ENCODE assay signal across 9 cellular contexts in the genomic region with DNA sequence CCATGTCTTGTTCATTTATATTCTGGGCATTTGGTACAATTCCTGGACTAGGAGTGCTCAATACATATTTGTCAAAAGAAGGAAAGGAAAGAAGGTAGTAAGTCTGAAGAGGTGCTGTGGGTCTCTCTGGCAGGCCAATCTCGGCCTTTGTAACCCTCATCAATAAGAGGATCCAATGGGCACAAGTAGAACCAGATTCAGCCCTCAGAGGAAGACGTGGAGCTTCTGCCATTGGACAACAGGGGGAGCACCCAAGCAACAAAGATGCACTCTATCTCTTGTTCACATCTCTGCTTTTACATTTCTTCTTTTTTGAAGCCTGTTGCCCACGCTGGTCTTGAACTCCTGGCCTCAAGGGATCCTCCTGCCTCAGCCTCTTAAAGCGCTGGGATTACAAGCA. TPM values are rescaled to one million over a fixed set of nuclear protein-coding genes. Genes with fewer than 3 reads are reported as not detected.
DNase-seq lines count a peak whose midpoint lies in the region; ATAC-seq and TF ChIP-seq lines count a peak whose summit lies in the region.
"Had no signal": no experiment of that assay in that cellular context is flagged by ENCODE, and none has a peak within 500 bp of the region (broad histone marks: within the 10 kb centered on the region; RNA-seq: fewer than 3 reads in every experiment).

No MANE protein-coding gene starts in this region.

- no peaks in the 10 kb centered on the region for H3K27me3 ChIP-seq in OCI-LY1 (ENCODE audit: insufficient read depth, low read length)

- H3K27ac ChIP-seq in OCI-LY1 (ENCODE audit: low read depth, low read length, poor library complexity, severe bottlenecking) = no peak overlapping the region

- no peaks in the 10 kb centered on the region for H3K9me3 Mint-ChIP-seq in activated T-helper 17 cell treated with anti-CD3 and anti-CD28 coated beads, Interleukin-2, amount 50 U/mL, for 72 hours
- H3K9me3 Mint-ChIP-seq: dendritic cell treated with granulocyte-macrophage colony-stimulating factor and Interleukin-4, amounts not matched to agents 40 ng/mL and 50 ng/mL, for 4 days had no signal

- H3K4me3 Mint-ChIP-seq in activated T-helper 17 cell treated with anti-CD3 and anti-CD28 coated beads, Interleukin-2, amount 50 U/mL, for 72 hours = peak overlapping the region; percentile 97

- peaks cover 6% of the 10 kb centered on the region; the same call in 1 of the 2 replicates for H3K79me2 ChIP-seq in OCI-LY1 (ENCODE audit: insufficient read depth, low read length)

- H3K36me3 ChIP-seq in OCI-LY1 (ENCODE audit: insufficient read depth, low read length) = peaks cover 3% of the 10 kb centered on the region; the same call in 1 of the 2 replicates

- no peaks in the 10 kb centered on the region for H3K9me3 ChIP-seq in OCI-LY1 (ENCODE audit: low read length)

- no peaks in the 10 kb centered on the region for H3K27me3 Mint-ChIP-seq in activated T-helper 17 cell treated with anti-CD3 and anti-CD28 coated beads, Interleukin-2, amount 50 U/mL, for 72 hours
- H3K27me3 Mint-ChIP-seq: dendritic cell treated with granulocyte-macrophage colony-stimulating factor and Interleukin-4, amounts not matched to agents 40 ng/mL and 50 ng/mL, for 4 days had no signal

- H2AFZ ChIP-seq in OCI-LY1 (ENCODE audit: low read length) = no peak overlapping the region

- H3K4me3 ChIP-seq in OCI-LY1 (ENCODE audit: low read depth, low read length, poor library complexity, severe bottlenecking) = no peak overlapping the region

- TF ChIP-seq CTCF in OCI-LY1 (IDR thresholded peaks at IDR 0.05; ENCODE audit: low read length) = peak; percentile 58

- peak overlapping the region; percentile 16 for H3K27ac Mint-ChIP-seq in activated T-helper 17 cell treated with anti-CD3 and anti-CD28 coated beads, Interleukin-2, amount 50 U/mL, for 72 hours

- peaks cover 45% of the 10 kb centered on the region for H3K36me3 Mint-ChIP-seq in activated T-helper 17 cell treated with anti-CD3 and anti-CD28 coated beads, Interleukin-2, amount 50 U/mL, for 72 hours (ENCODE audit: low read depth)

- H3F3A ChIP-seq in OCI-LY1 (ENCODE audit: insufficient read depth, low read length) = no peaks in the 10 kb centered on the region

- H3K4me1 ChIP-seq in OCI-LY1 (ENCODE audit: insufficient read depth, low read length, severe bottlenecking) = peaks cover 39% of the 10 kb centered on the region

- H3K4me2 ChIP-seq in OCI-LY1 (ENCODE audit: low read length) = no peak overlapping the region

- no peaks in the 10 kb centered on the region for H3K9me2 ChIP-seq in OCI-LY1 (ENCODE audit: low read depth, low read length)

- ATAC-seq in activated T-helper 17 cell treated with anti-CD3 and anti-CD28 coated beads, Interleukin-2, amount 50 U/mL, for 72 hours (replicated peaks) = peak; percentile 20
- no peak for ATAC-seq in HG02588 (IDR thresholded peaks at IDR 0.05; ENCODE audit: unreplicated experiment)

- peaks cover 22% of the 10 kb centered on the region for H3K4me1 Mint-ChIP-seq in activated T-helper 17 cell treated with anti-CD3 and anti-CD28 coated beads, Interleukin-2, amount 50 U/mL, for 72 hours

- peak; percentile 13 for DNase-seq in activated CD8-positive, alpha-beta memory T cell treated with anti-CD3 and anti-CD28 coated beads, Interleukin-2, amount 50 U/mL, for 24 hours (ENCODE audit: extremely low read depth)
- no peak for DNase-seq in activated CD8-positive, alpha-beta memory T cell treated with anti-CD3 and anti-CD28 coated beads, Interleukin-2, amount 50 U/mL, for 48 hours
- peak; percentile 33 for DNase-seq in kidney tubule cell (ENCODE audit: low spot score)
- DNase-seq in activated CD4-positive, CD25-positive, alpha-beta regulatory T cell (lab: John Stamatoyannopoulos, UW) = no peak
- no peak for DNase-seq in putamen (ENCODE audit: low spot score)

- no peaks in the 10 kb centered on the region for H4K20me1 ChIP-seq in OCI-LY1 (ENCODE audit: insufficient read depth, low read length)

- no peak overlapping the region for H3K9ac ChIP-seq in OCI-LY1 (ENCODE audit: low read length)

RNA-seq across cellular contexts. Expression of a gene that starts 2.2 kb away (rescaled TPM):
- total RNA-seq in activated T-helper 17 cell treated with anti-CD3 and anti-CD28 coated beads, Interleukin-2, amount 50 U/mL, for 72 hours = 10 to 100 TPM; 31.7 to 33.7 TPM

RNA-seq across cellular contexts. Expression of a gene that starts 8.4 kb away (rescaled TPM):
- total RNA-seq in activated T-helper 17 cell treated with anti-CD3 and anti-CD28 coated beads, Interleukin-2, amount 50 U/mL, for 72 hours = 100 to 1,000 TPM in 1 of 2 donors, 10 to 100 TPM in 1; 67.7 to 117 TPM

RNA-seq across cellular contexts. Expression of a gene that starts 19.3 kb away (rescaled TPM):
- 10 to 100 TPM; 15.7 to 26.3 TPM for total RNA-seq in activated T-helper 17 cell treated with anti-CD3 and anti-CD28 coated beads, Interleukin-2, amount 50 U/mL, for 72 hours

RNA-seq across cellular contexts. Expression of a gene that starts 34.7 kb away (rescaled TPM):
- total RNA-seq in activated T-helper 17 cell treated with anti-CD3 and anti-CD28 coated beads, Interleukin-2, amount 50 U/mL, for 72 hours = 10 to 100 TPM; 28.1 to 36.8 TPM

RNA-seq across cellular contexts. Expression of a gene that starts 36.3 kb away (rescaled TPM):
- total RNA-seq in activated T-helper 17 cell treated with anti-CD3 and anti-CD28 coated beads, Interleukin-2, amount 50 U/mL, for 72 hours = 10 to 100 TPM; 57.6 to 85.7 TPM

Comparison
In these comparisons a context has a peak if more than half of its experiments do, and no peak if none do; other contexts are left out.
1. DNase-seq: peak in activated CD8-positive, alpha-beta memory T cell treated with anti-CD3 and anti-CD28 coated beads, Interleukin-2, amount 50 U/mL, for 24 hours (single experiment) and kidney tubule cell (single experiment); none in activated CD8-positive, alpha-beta memory T cell treated with anti-CD3 and anti-CD28 coated beads, Interleukin-2, amount 50 U/mL, for 48 hours (single experiment), activated CD4-positive, CD25-positive, alpha-beta regulatory T cell (0 of 4) and putamen (single experiment).